In genomic region chr14:21749306-21749868, GRCh38 we compare ENCODE assay signal across 12 cellular contexts.
DNase-seq lines count a peak whose midpoint lies in the region; ATAC-seq, FAIRE-seq and TF ChIP-seq lines count a peak whose summit lies in the region.
"Had no signal": no experiment of that assay in that cellular context is flagged by ENCODE, and none has a peak within 500 bp of the region (broad histone marks: within the 10 kb centered on the region; RNA-seq: fewer than 3 reads in every experiment).

No MANE protein-coding gene starts in this region.

- no peak overlapping the region for H3K4ac ChIP-seq in H1 (replicated peaks; ENCODE audit: insufficient read length, low read depth, low read length)

- H3K36me3 Mint-ChIP-seq in T-cell: no peaks in the 10 kb centered on the region

- H3K27me3 Mint-ChIP-seq in T-cell: peaks cover 5 to 11% of the 10 kb centered on the region in 2 donors

- no TSS peak for BruUV-seq in A673 (replicated peaks; lab: Mats Ljungman, UMichigan)

- no peaks in the 10 kb centered on the region for H3K27me3 ChIP-seq in A673 (replicated peaks; ENCODE audit: insufficient read depth, low read depth, low read length, poor library complexity)
- peaks cover 0 to 15% (median 0%) of the 10 kb centered on the region in 11 experiments; a peak in 4 of 22 replicates for H3K27me3 ChIP-seq in BLaER1 treated with 17β-estradiol and CSF1 and Interleukin-3, amounts not matched to agents 10 nM and 100 nM
- H3K27me3 ChIP-seq in H1 (replicated peaks in 1 of 4; ENCODE audit: control insufficient read depth in 3 of 4, extremely low read depth in 1 of 4, insufficient read depth in 3 of 4, low read length in 3 of 4): no peaks in the 10 kb centered on the region

- H3K18ac ChIP-seq in H1 (ENCODE audit: extremely low read depth, low read length): no peak overlapping the region

- peaks cover 7 to 10% (median 10%) of the 10 kb centered on the region in 3 donors for H3K4me1 Mint-ChIP-seq in T-cell

- CTCF ChIA-PET in A673 (lab: Charles Lee) (interaction anchor here (1.1 to 2.2 kb wide), 3 partner anchors 19 to 103 kb away, joined by 5 to 8 read pairs (median 7); no protein-coding TSS in a partner anchor), T-cell (lab: Charles Lee) (interaction anchor here in 1 of 2 donors (0.5 to 2.0 kb wide), 9 partner anchors 11 to 1013 kb away, joined by 3 to 7 read pairs (median 3); no protein-coding TSS in a partner anchor), H1 (lab: Charles Lee; ENCODE audit: partially characterized antibody) (interaction anchor here (0.9 to 3.6 kb wide), 31 partner anchors 11 to 229 kb away, joined by 3 to 28 read pairs (median 4); no protein-coding TSS in a partner anchor)

- H2BK15ac ChIP-seq in H1 (ENCODE audit: low read length): no peak overlapping the region

- H3K4me3 ChIP-seq in A673 (ENCODE audit: low read depth, low read length, poor library complexity, severe bottlenecking): no peak overlapping the region
- H3K4me3 ChIP-seq in BLaER1 treated with 17β-estradiol and CSF1 and Interleukin-3, amounts not matched to agents 10 nM and 100 nM: no peak overlapping the region
- no peak overlapping the region for H3K4me3 ChIP-seq in H1 (ENCODE audit: extremely low read depth in 1 of 4, insufficient read depth in 2 of 4, low read depth in 3 of 4, low read length in 4 of 4)
- H3K4me3 ChIP-seq: mucosa of descending colon had no signal

- no peak overlapping the region for H2BK12ac ChIP-seq in H1 (ENCODE audit: low read depth, low read length)

- H4K8ac ChIP-seq in H1 (ENCODE audit: extremely low read depth, insufficient read depth, low read length): no peak overlapping the region

- H4K91ac ChIP-seq in H1 (replicated peaks; ENCODE audit: insufficient read length, low read length): no peak overlapping the region

- H3K79me2 ChIP-seq in H1 (ENCODE audit: control insufficient read depth in 1 of 2, insufficient read depth in 2 of 2, low read length in 2 of 2): no peaks in the 10 kb centered on the region

- no peak overlapping the region for H4K5ac ChIP-seq in H1 (ENCODE audit: insufficient read length, low read depth, low read length)

- POLR2A ChIA-PET in A673 (lab: Charles Lee; ENCODE audit: low non-redundant PET) (no interaction called here), T-cell (lab: Charles Lee) (interaction anchor here in 1 of 2 donors (0.5 kb wide), 1 partner anchor 777 kb away, joined by 4 read pairs; no protein-coding TSS in a partner anchor), H1 (lab: Charles Lee; ENCODE audit: partially characterized antibody) (no interaction called here)

- H3K56ac ChIP-seq in H1 (replicated peaks; ENCODE audit: insufficient read length, low read depth, low read length): no peak overlapping the region

- H3K4me1 ChIP-seq in A673 (ENCODE audit: insufficient read depth, low read length, poor library complexity, severe bottlenecking) (peaks cover 24% of the 10 kb centered on the region), H1 (replicated peaks in 1 of 4; ENCODE audit: control insufficient read depth in 3 of 4, insufficient read depth in 4 of 4, low read length in 3 of 4) (no peaks in the 10 kb centered on the region; a peak in 1 of 7 replicates)
- H3K4me1 ChIP-seq in BLaER1 treated with 17β-estradiol and CSF1 and Interleukin-3, amounts not matched to agents 10 nM and 100 nM: peaks cover 15 to 20% (median 17%) of the 10 kb centered on the region in 10 experiments; a peak in 19 of 20 replicates
- H3K4me1 ChIP-seq: BE2C had no signal

- peak overlapping the region; percentile 44 for H3K27ac ChIP-seq in A673 (ENCODE audit: low read depth, low read length, poor library complexity, severe bottlenecking)
- H3K27ac ChIP-seq in BLaER1 treated with 17β-estradiol and CSF1 and Interleukin-3, amounts not matched to agents 10 nM and 100 nM: 0 out of 22 replicates have a peak overlapping the region, but pooled peaks of 1 of the 11 experiments have one; percentile 37
- H3K27ac ChIP-seq in H1 (ENCODE audit: low read depth, low read length): no peak overlapping the region

- H2BK20ac ChIP-seq in H1 (ENCODE audit: low read length): no peak overlapping the region

- peak overlapping the region; percentile 13 to 36 for H3K27ac Mint-ChIP-seq in T-cell
- H3K27ac Mint-ChIP-seq: endodermal cell had no signal

- H3K23me2 ChIP-seq in H1 (ENCODE audit: low read depth, low read length): no peaks in the 10 kb centered on the region

- TF ChIP-seq CTCF in A673 (conservative IDR thresholded peaks at IDR 0.05; ENCODE audit: low read depth, low read length): no peak
- TF ChIP-seq CTCF in H1 (IDR thresholded peaks at IDR 0.05; ENCODE audit: control extremely low read depth in 1 of 3, insufficient read depth in 1 of 3, low read depth in 1 of 3, low read length in 3 of 3): no peak

- no peaks in the 10 kb centered on the region; a peak in 1 of 22 replicates for H4K20me1 ChIP-seq in BLaER1 treated with 17β-estradiol and CSF1 and Interleukin-3, amounts not matched to agents 10 nM and 100 nM
- H4K20me1 ChIP-seq in H1 (replicated peaks in 1 of 2; ENCODE audit: control insufficient read depth in 1 of 2, insufficient read depth in 2 of 2, low read length in 2 of 2): no peaks in the 10 kb centered on the region

- no peak for TF ChIP-seq POLR2A in H1 (IDR thresholded peaks at IDR 0.05; ENCODE audit: control extremely low read depth in 1 of 2, low read depth in 2 of 2, low read length in 2 of 2)

- H3K36me3 ChIP-seq in A673 (ENCODE audit: insufficient read depth, low read length, poor library complexity, severe bottlenecking) (peaks cover 7% of the 10 kb centered on the region), H1 (ENCODE audit: control insufficient read depth in 2 of 4, insufficient read depth in 4 of 4, low read length in 3 of 4) (no peaks in the 10 kb centered on the region)
- no peaks in the 10 kb centered on the region for H3K36me3 ChIP-seq in BLaER1 treated with 17β-estradiol and CSF1 and Interleukin-3, amounts not matched to agents 10 nM and 100 nM
- H3K36me3 ChIP-seq: BE2C had no signal

- DNase-seq in A673 (ENCODE audit: low spot score) (no peak), T-cell (peak in 4 of 34 experiments; percentile 5 to 32 (median 6)), H1 (ENCODE audit: low read depth in 1 of 2, low spot score in 2 of 2) (no peak), C1 segment of cervical spinal cord (lab: John Stamatoyannopoulos, UW) (no peak), HuH-7.5 (ENCODE audit: low spot score) (no peak)
- DNase-seq: left ventricle myocardium superior, NCI-H524 treated with DMSO at 0.1 percent for 48 hours had no signal

- no peaks in the 10 kb centered on the region for H3K9me3 ChIP-seq in A673 (ENCODE audit: low read depth, low read length, poor library complexity, severe bottlenecking)
- no peaks in the 10 kb centered on the region for H3K9me3 ChIP-seq in BLaER1 treated with 17β-estradiol and CSF1 and Interleukin-3, amounts not matched to agents 10 nM and 100 nM (replicated peaks in 1 of 11)
- no peaks in the 10 kb centered on the region for H3K9me3 ChIP-seq in H1 (ENCODE audit: insufficient read depth in 2 of 2, low read depth in 1 of 2, low read length in 1 of 2)
- H3K9me3 ChIP-seq: BE2C, mucosa of descending colon had no signal

- peak overlapping the region; percentile 59 to 67 (median 59) for H3K4me3 Mint-ChIP-seq in T-cell
- H3K4me3 Mint-ChIP-seq: endodermal cell had no signal

- no peak for FAIRE-seq in H1 (lab: Jason Lieb, UNC)

- ATAC-seq in T-cell (replicated peaks in 1 of 4) (peak; percentile 44 to 82 (median 51)), HG03442 (IDR thresholded peaks at IDR 0.05; ENCODE audit: unreplicated experiment) (no peak)

- peak overlapping the region; percentile 24 to 69 (median 55) for H3K4me2 ChIP-seq in BLaER1 treated with 17β-estradiol and CSF1 and Interleukin-3, amounts not matched to agents 10 nM and 100 nM
- no peak overlapping the region for H3K4me2 ChIP-seq in H1 (ENCODE audit: insufficient read depth in 1 of 2, low read depth in 2 of 2, low read length in 2 of 2)

- intact Hi-C loops in A673 (cut with micrococcal nuclease; ENCODE audit: unreplicated experiment): loop anchor here (5.0 kb wide), 1 partner anchor 168 kb away; no protein-coding TSS in a partner anchor

- no peaks in the 10 kb centered on the region for H3K79me1 ChIP-seq in H1 (ENCODE audit: low read depth, low read length)

- H3K9me3 Mint-ChIP-seq in T-cell: no peaks in the 10 kb centered on the region
- H3K9me3 Mint-ChIP-seq: endodermal cell had no signal

- H3K14ac ChIP-seq in H1 (ENCODE audit: insufficient read length): no peak overlapping the region

- no peak overlapping the region for H3K9ac ChIP-seq in BLaER1 treated with 17β-estradiol and CSF1 and Interleukin-3, amounts not matched to agents 10 nM and 100 nM
- no peak overlapping the region for H3K9ac ChIP-seq in H1 (replicated peaks in 1 of 4; ENCODE audit: extremely low read depth in 1 of 4, low read depth in 3 of 4, low read length in 3 of 4)

- no peak for TF ChIP-seq EP300 in H1 (IDR thresholded peaks at IDR 0.05; ENCODE audit: borderline replicate concordance in 1 of 2, low read depth in 2 of 2, low read length in 2 of 2)

- 89% methylated on average over 5 of the region's 5 CpGs; no CpG with 5 or more reads in 1 of the 2 experiments for WGBS in H1 (ENCODE audit: extremely low coverage in 1 of 2, insufficient coverage in 1 of 2, insufficient read length in 1 of 2, insufficient replicate concordance in 2 of 2, low coverage in 1 of 2, low lambda C conversion rate in 2 of 2, missing lambda C conversion rate in 1 of 2), 2 experiments

- H2BK5ac ChIP-seq in H1 (ENCODE audit: low read depth, low read length): no peak overlapping the region

- no peak overlapping the region for H2BK120ac ChIP-seq in H1 (replicated peaks; ENCODE audit: low read depth, low read length)

- H2AK5ac ChIP-seq in H1 (ENCODE audit: low read depth, low read length): no peak overlapping the region

- no peak overlapping the region for H3K23ac ChIP-seq in H1 (ENCODE audit: insufficient read length)

- peak overlapping the region; percentile 93 for H2AFZ ChIP-seq in H1 (ENCODE audit: low read length)

- no peak for TF ChIP-seq RAD21 in H1 (IDR thresholded peaks at IDR 0.05 in 1 of 2, conservative IDR thresholded peaks at IDR 0.05 in 1 of 2; ENCODE audit: low read depth in 2 of 2, low read length in 2 of 2)

TF ChIP-seq in H1, 55 proteins besides CTCF, POLR2A, EP300 and RAD21 (continues in another document):
- no peak for TF ChIP-seq RFX5 (IDR thresholded peaks at IDR 0.05; ENCODE audit: borderline replicate concordance, low read depth, low read length)
- TF ChIP-seq ASH2L (IDR thresholded peaks at IDR 0.05; ENCODE audit: low read length): no peak
- no peak for TF ChIP-seq E2F6 (IDR thresholded peaks at IDR 0.05)
- TF ChIP-seq NRF1 (IDR thresholded peaks at IDR 0.05; ENCODE audit: low read depth, low read length): no peak
- TF ChIP-seq BCL11A (IDR thresholded peaks at IDR 0.05; ENCODE audit: low read depth in 2 of 2, low read length in 2 of 2): no peak
- TF ChIP-seq SP2 (IDR thresholded peaks at IDR 0.05; ENCODE audit: low read length): no peak

Comparison
In these comparisons a context has a peak if more than half of its experiments do, and no peak if none do; other contexts are left out.
1. H3K4me2 ChIP-seq: peak in BLaER1 treated with 17β-estradiol and CSF1 and Interleukin-3, amounts not matched to agents 10 nM and 100 nM (11 of 11); none in H1 (0 of 2).